ENCODE assay signal across 20 cellular contexts in genomic region chr5:50657044-50657443, GRCh38.
"Had no signal": no experiment of that assay in that cellular context is flagged by ENCODE, and none has a peak within 500 bp of the region (broad histone marks: within the 10 kb centered on the region; RNA-seq: fewer than 3 reads in every experiment).

No MANE protein-coding gene starts in this region.

- DNase-seq: activated CD4-positive, CD25-positive, alpha-beta regulatory T cell; activated CD8-positive, alpha-beta memory T cell treated with anti-CD3 and anti-CD28 coated beads, Interleukin-2, amount 50 U/mL, for 4 hours; activated CD8-positive, alpha-beta T cell treated with anti-CD3 and anti-CD28 coated beads for 36 hours; activated T-cell treated with anti-CD3 and anti-CD28 coated beads, Interleukin-2, amount 50 U/mL, for 72 hours; aorta; caudate nucleus; Kasumi-1; KBM-7; NCI-H1048; NCI-H1930; NCI-H2107; NCI-H2171 treated with DMSO at 0.1 percent for 48 hours; NCI-H226; NCI-H510A; NCI-H526 treated with DMSO at 0.1 percent for 48 hours; NCI-H82; SIG-M5; T-helper 17 cell; T-helper 9 cell had no signal

- H3K27ac ChIP-seq: breast epithelium had no signal

- ATAC-seq: activated CD8-positive, alpha-beta T cell treated with anti-CD3 and anti-CD28 coated beads for 36 hours; activated T-cell treated with anti-CD3 and anti-CD28 coated beads, Interleukin-2, amount 50 U/mL, for 72 hours; T-helper 17 cell had no signal
